15 cellular contexts compared by ENCODE assay signal in genomic region chr19:50694815-50695145, GRCh38. TPM values are rescaled to one million over a fixed set of nuclear protein-coding genes. Genes with fewer than 3 reads are reported as not detected.
"Had no signal": no experiment of that assay in that cellular context is flagged by ENCODE, and none has a peak within 500 bp of the region (broad histone marks: within the 10 kb centered on the region; RNA-seq: fewer than 3 reads in every experiment).

No MANE protein-coding gene starts in this region.

- H3K27ac Mint-ChIP-seq: activated CD8-positive, alpha-beta memory T cell treated with anti-CD3 and anti-CD28 coated beads, Interleukin-2, amount 10 ng/mL, durations not matched to agents 7 days and 5 days; activated naive CD8-positive, alpha-beta T cell; nephron progenitor cell; T-helper 17 cell had no signal

- ATAC-seq: activated CD8-positive, alpha-beta memory T cell treated with anti-CD3 and anti-CD28 coated beads, Interleukin-2, amount 10 ng/mL, durations not matched to agents 7 days and 5 days; T-helper 17 cell had no signal

- DNase-seq: activated CD8-positive, alpha-beta memory T cell treated with anti-CD3 and anti-CD28 coated beads, Interleukin-2, amount 10 ng/mL, durations not matched to agents 7 days and 5 days; amniotic stem cell; hippocampal formation; left ventricle myocardium inferior; stomach; T-helper 17 cell had no signal

- H3K4me3 Mint-ChIP-seq: activated CD8-positive, alpha-beta memory T cell treated with anti-CD3 and anti-CD28 coated beads, Interleukin-2, amount 10 ng/mL, durations not matched to agents 7 days and 5 days; activated naive CD8-positive, alpha-beta T cell; nephron progenitor cell; T-helper 17 cell had no signal

- H3K9me3 ChIP-seq: left ventricle myocardium inferior, prostate gland, stomach had no signal

- H3K4me1 ChIP-seq: prostate gland had no signal

- H3K36me3 Mint-ChIP-seq: activated CD8-positive, alpha-beta memory T cell treated with anti-CD3 and anti-CD28 coated beads, Interleukin-2, amount 10 ng/mL, durations not matched to agents 7 days and 5 days; activated naive CD8-positive, alpha-beta T cell had no signal

- H3K4me3 ChIP-seq: left ventricle myocardium inferior, prostate gland, skin epidermis, stomach had no signal

- H3K9me3 Mint-ChIP-seq: nephron progenitor cell had no signal

- H3K4me1 Mint-ChIP-seq: activated CD8-positive, alpha-beta memory T cell treated with anti-CD3 and anti-CD28 coated beads, Interleukin-2, amount 10 ng/mL, durations not matched to agents 7 days and 5 days; T-helper 17 cell had no signal

- H3K27ac ChIP-seq: epithelial cell of prostate, left ventricle myocardium inferior, prostate gland, skin epidermis, stomach had no signal

- H3K36me3 ChIP-seq: left ventricle myocardium inferior, prostate gland, stomach had no signal

RNA-seq across cellular contexts. Expression of gene SHANK1, which starts 24.8 kb away (rescaled TPM):
- total RNA-seq: activated CD8-positive, alpha-beta memory T cell treated with anti-CD3 and anti-CD28 coated beads, Interleukin-2, amount 10 ng/mL, durations not matched to agents 7 days and 5 days; T-helper 17 cell had no signal

RNA-seq across cellular contexts. Expression of gene C19orf81, which starts 45.5 kb away (rescaled TPM):
- total RNA-seq: dermis microvascular lymphatic vessel endothelial cell, myocyte, osteocyte, stomach, T-helper 17 cell, temporal lobe had no signal

RNA-seq across cellular contexts. Expression of gene SYT3, which starts 55.1 kb away (rescaled TPM):
- total RNA-seq: activated CD8-positive, alpha-beta memory T cell treated with anti-CD3 and anti-CD28 coated beads, Interleukin-2, amount 10 ng/mL, durations not matched to agents 7 days and 5 days; dermis microvascular lymphatic vessel endothelial cell; myocyte; T-helper 17 cell had no signal
